8 cellular contexts compared by ENCODE assay signal in the genomic region with DNA sequence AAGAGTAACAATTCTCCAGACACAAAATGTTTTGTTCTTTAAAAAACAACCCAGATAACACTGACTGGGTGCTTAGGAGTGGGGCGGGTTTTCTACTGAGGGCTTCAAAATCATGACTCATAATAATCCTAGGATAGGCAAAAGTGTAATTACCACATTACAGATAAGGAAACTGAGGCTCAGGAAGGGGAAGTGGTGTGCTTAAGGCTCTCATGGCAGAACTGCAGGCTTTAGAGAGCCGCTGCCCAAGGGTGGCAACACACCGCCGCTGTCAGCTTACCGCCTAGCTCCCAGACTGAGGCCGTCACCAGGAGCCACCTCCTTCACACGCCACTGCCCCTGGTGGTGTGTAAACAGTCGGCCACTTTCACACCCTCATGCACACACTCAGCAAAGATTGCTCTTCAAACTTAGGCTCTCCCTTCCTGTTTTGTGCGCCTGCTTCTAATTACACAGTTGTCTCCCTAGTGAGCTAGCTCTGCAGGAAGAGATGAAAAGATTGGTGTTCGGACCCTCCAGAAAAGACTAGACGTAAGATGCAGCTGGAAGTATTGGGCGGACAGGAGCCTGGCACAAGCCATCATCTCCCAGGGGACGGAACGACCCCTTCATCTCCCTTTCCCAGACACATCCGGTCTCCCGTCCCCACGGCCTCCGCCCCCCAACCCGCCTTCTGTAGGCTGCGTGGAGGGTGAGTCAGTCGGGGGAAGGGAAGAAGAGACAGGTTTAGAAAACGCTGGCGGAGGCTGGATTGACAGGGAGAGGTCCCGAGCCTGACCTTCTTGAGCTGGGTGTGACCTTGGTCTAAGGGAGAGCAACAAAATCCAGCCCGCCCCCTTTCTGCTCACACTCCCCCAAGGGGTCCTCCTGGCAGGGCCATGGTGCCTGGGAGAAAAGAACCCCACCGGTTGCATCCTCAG.
DNase-seq lines count a peak whose midpoint lies in the region; ATAC-seq and TF ChIP-seq lines count a peak whose summit lies in the region.

No MANE protein-coding gene starts in this region.

- H3K27me3 Mint-ChIP-seq in stimulated activated naive B cell treated with anti-CD40 and anti-IgM and Interleukin-4, amounts not matched to agents 10 μg/mL and 1 μg/mL and 100 μg/mL, for 72 hours = peaks cover 13 to 21% of the 10 kb centered on the region in 2 donors
- H3K27me3 Mint-ChIP-seq in HFFc6 (ENCODE audit: insufficient read depth) = peaks cover 12% of the 10 kb centered on the region

- DNase-seq in NCI-H1417 (lab: John Stamatoyannopoulos, UW) = peak in 2 of 3 experiments; percentile 18 to 65
- DNase-seq in NCI-H1417 treated with DMSO at 0.1 percent for 48 hours (lab: John Stamatoyannopoulos, UW) = no peak
- DNase-seq in NCI-H345 treated with DMSO at 0.1 percent for 48 hours (lab: John Stamatoyannopoulos, UW; ENCODE audit: unreplicated experiment) = peak; percentile 46
- DNase-seq in left ventricle myocardium inferior = no peak
- DNase-seq in stimulated activated naive B cell treated with anti-CD40 and anti-IgM and Interleukin-4, amounts not matched to agents 10 μg/mL and 1 μg/mL and 100 μg/mL, for 72 hours = peak; percentile 34
- no peak for DNase-seq in HFFc6

- H3K27me3 ChIP-seq in left ventricle myocardium inferior (ENCODE audit: low read depth) = peaks cover 39% of the 10 kb centered on the region

- peak; percentile 91 to 92 for ATAC-seq in stimulated activated naive B cell treated with anti-CD40 and anti-IgM and Interleukin-4, amounts not matched to agents 10 μg/mL and 1 μg/mL and 100 μg/mL, for 72 hours (replicated peaks)
- no peak for ATAC-seq in HG02642 (IDR thresholded peaks at IDR 0.05; ENCODE audit: poor library complexity, unreplicated experiment)
- ATAC-seq in GM21737 (IDR thresholded peaks at IDR 0.05; ENCODE audit: unreplicated experiment) = no peak

- H3K4me1 ChIP-seq in left ventricle myocardium inferior = peaks cover 12% of the 10 kb centered on the region

- peak overlapping the region; percentile 17 for H3K4me3 ChIP-seq in left ventricle myocardium inferior

- intact Hi-C loops in left ventricle myocardium inferior (cut with micrococcal nuclease) = no loop called here

- peaks cover 17 to 38% of the 10 kb centered on the region in 2 donors for H3K4me1 Mint-ChIP-seq in stimulated activated naive B cell treated with anti-CD40 and anti-IgM and Interleukin-4, amounts not matched to agents 10 μg/mL and 1 μg/mL and 100 μg/mL, for 72 hours
- H3K4me1 Mint-ChIP-seq in HFFc6 (ENCODE audit: low read depth) = peaks cover 29% of the 10 kb centered on the region

- H3K9me3 Mint-ChIP-seq in stimulated activated naive B cell treated with anti-CD40 and anti-IgM and Interleukin-4, amounts not matched to agents 10 μg/mL and 1 μg/mL and 100 μg/mL, for 72 hours = peaks cover 2 to 6% of the 10 kb centered on the region in 2 donors
- no peaks in the 10 kb centered on the region for H3K9me3 Mint-ChIP-seq in HFFc6

- H3K36me3 ChIP-seq in left ventricle myocardium inferior = no peaks in the 10 kb centered on the region

- H3K4me3 Mint-ChIP-seq in stimulated activated naive B cell treated with anti-CD40 and anti-IgM and Interleukin-4, amounts not matched to agents 10 μg/mL and 1 μg/mL and 100 μg/mL, for 72 hours = peak overlapping the region; percentile 50 to 68
- no peak overlapping the region for H3K4me3 Mint-ChIP-seq in HFFc6

- no peaks in the 10 kb centered on the region for H3K9me3 ChIP-seq in left ventricle myocardium inferior (replicated peaks)

- H3K27ac Mint-ChIP-seq in stimulated activated naive B cell treated with anti-CD40 and anti-IgM and Interleukin-4, amounts not matched to agents 10 μg/mL and 1 μg/mL and 100 μg/mL, for 72 hours = peak overlapping the region; percentile 57
- H3K27ac Mint-ChIP-seq in HFFc6 = no peak overlapping the region

- H3K36me3 Mint-ChIP-seq in stimulated activated naive B cell treated with anti-CD40 and anti-IgM and Interleukin-4, amounts not matched to agents 10 μg/mL and 1 μg/mL and 100 μg/mL, for 72 hours = peaks cover 0 to 5% of the 10 kb centered on the region in 2 donors
- peaks cover 4% of the 10 kb centered on the region; the same call in 1 of the 2 replicates for H3K36me3 Mint-ChIP-seq in HFFc6 (ENCODE audit: low read depth)

- H3K27ac ChIP-seq in left ventricle myocardium inferior (replicated peaks) = no peak overlapping the region

- TF ChIP-seq CTCF in left ventricle myocardium inferior (IDR thresholded peaks at IDR 0.05; ENCODE audit: borderline replicate concordance) (peak; percentile 18), HFFc6 (IDR thresholded peaks at IDR 0.05) (no peak)

Comparison
In these comparisons a context has a peak if more than half of its experiments do, and no peak if none do; other contexts are left out.
1. DNase-seq: peak in NCI-H1417 (2 of 3), NCI-H345 treated with DMSO at 0.1 percent for 48 hours (single experiment) and stimulated activated naive B cell treated with anti-CD40 and anti-IgM and Interleukin-4, amounts not matched to agents 10 μg/mL and 1 μg/mL and 100 μg/mL, for 72 hours (single experiment); none in NCI-H1417 treated with DMSO at 0.1 percent for 48 hours (single experiment), left ventricle myocardium inferior (single experiment) and HFFc6 (single experiment).
2. ATAC-seq: peak in stimulated activated naive B cell treated with anti-CD40 and anti-IgM and Interleukin-4, amounts not matched to agents 10 μg/mL and 1 μg/mL and 100 μg/mL, for 72 hours (2 of 2); none in HG02642 (single experiment) and GM21737 (single experiment).